In genomic region chr12:2411011-2411410, GRCh38 we compare ENCODE assay signal across 27 cellular contexts.
DNase-seq lines count a peak whose midpoint lies in the region; ATAC-seq and TF ChIP-seq lines count a peak whose summit lies in the region.
"Had no signal": no experiment of that assay in that cellular context is flagged by ENCODE, and none has a peak within 500 bp of the region (broad histone marks: within the 10 kb centered on the region; RNA-seq: fewer than 3 reads in every experiment).

No MANE protein-coding gene starts in this region.

- no peaks in the 10 kb centered on the region for H4K20me1 ChIP-seq in neural progenitor cell (ENCODE audit: low read depth)

- H3K27me3 ChIP-seq in neural progenitor cell: no peaks in the 10 kb centered on the region
- no peaks in the 10 kb centered on the region for H3K27me3 ChIP-seq in stomach smooth muscle (ENCODE audit: control insufficient read depth in 1 of 2, insufficient read depth in 2 of 2, low read length in 2 of 2)
- peaks cover 0 to 25% of the 10 kb centered on the region in 2 experiments for H3K27me3 ChIP-seq in mesenchymal stem cell (ENCODE audit: control insufficient read depth in 1 of 2, insufficient read depth in 1 of 2, low read length in 2 of 2)
- H3K27me3 ChIP-seq: BE2C, SJSA1 had no signal

- no peaks in the 10 kb centered on the region for H3K36me3 Mint-ChIP-seq in neural progenitor cell
- H3K36me3 Mint-ChIP-seq: CD14-positive monocyte; CD8-positive, alpha-beta memory T cell had no signal

- no peaks in the 10 kb centered on the region for H3K79me2 ChIP-seq in neural progenitor cell (ENCODE audit: low read depth)

- no peak overlapping the region for H2BK5ac ChIP-seq in mesenchymal stem cell (ENCODE audit: low read depth, low read length, poor library complexity, severe bottlenecking)

- no peak overlapping the region for H3K4me3 Mint-ChIP-seq in stimulated activated naive CD8-positive, alpha-beta T cell treated with anti-CD3 and anti-CD28 coated beads, Interleukin-15, amount 100 ng/mL, for 72 hours
- peak overlapping the region; percentile 27 for H3K4me3 Mint-ChIP-seq in neural progenitor cell
- H3K4me3 Mint-ChIP-seq: CD14-positive monocyte; CD8-positive, alpha-beta memory T cell had no signal

- peaks cover 13% of the 10 kb centered on the region for H3F3A ChIP-seq in neural progenitor cell (ENCODE audit: low read depth)

- 84% methylated on average over 7 of the region's 7 CpGs for whole genome bisulfite sequencing in mesenchymal stem cell

- no peak overlapping the region for H2BK12ac ChIP-seq in mesenchymal stem cell (ENCODE audit: low read length in 2 of 2)

- no peak overlapping the region for H4K91ac ChIP-seq in mesenchymal stem cell (ENCODE audit: low read length)

- no peak overlapping the region for H4K8ac ChIP-seq in mesenchymal stem cell (ENCODE audit: low read length)

- no peaks in the 10 kb centered on the region for H3K9me3 Mint-ChIP-seq in stimulated activated naive CD8-positive, alpha-beta T cell treated with anti-CD3 and anti-CD28 coated beads, Interleukin-15, amount 100 ng/mL, for 72 hours
- H3K9me3 Mint-ChIP-seq in neural progenitor cell: no peaks in the 10 kb centered on the region
- H3K9me3 Mint-ChIP-seq: CD14-positive monocyte; CD8-positive, alpha-beta memory T cell had no signal

- peak overlapping the region; percentile 27 to 56 for H3K27ac Mint-ChIP-seq in stimulated activated naive CD8-positive, alpha-beta T cell treated with anti-CD3 and anti-CD28 coated beads, Interleukin-15, amount 100 ng/mL, for 72 hours
- no peak overlapping the region for H3K27ac Mint-ChIP-seq in neural progenitor cell
- H3K27ac Mint-ChIP-seq: CD8-positive, alpha-beta memory T cell had no signal

- H3K9me3 ChIP-seq in neural progenitor cell (ENCODE audit: low read depth): no peaks in the 10 kb centered on the region
- H3K9me3 ChIP-seq in stomach smooth muscle (ENCODE audit: control insufficient read depth in 2 of 2, low read length in 2 of 2): no peaks in the 10 kb centered on the region
- H3K9me3 ChIP-seq in mesenchymal stem cell (ENCODE audit: control insufficient read depth, low read length): no peaks in the 10 kb centered on the region
- H3K9me3 ChIP-seq: BE2C, SJSA1 had no signal

- no peak overlapping the region for H3K4me2 ChIP-seq in neural progenitor cell
- H3K4me2 ChIP-seq in mesenchymal stem cell (ENCODE audit: low read length, poor library complexity, severe bottlenecking): no peak overlapping the region

- H3K4me3 ChIP-seq in neural progenitor cell (no peak overlapping the region), stomach smooth muscle (ENCODE audit: low read length in 2 of 2) (no peak overlapping the region), mesenchymal stem cell (ENCODE audit: insufficient read depth in 1 of 2, low read depth in 1 of 2, low read length in 2 of 2) (no peak overlapping the region)
- H3K4me3 ChIP-seq: SJSA1 had no signal

- H3K27ac ChIP-seq in neural progenitor cell (no peak overlapping the region), stomach smooth muscle (ENCODE audit: low read length) (peak overlapping the region; percentile 11), mesenchymal stem cell (ENCODE audit: low read length, poor library complexity, severe bottlenecking) (no peak overlapping the region)
- H3K27ac ChIP-seq: SJSA1 had no signal

- H3K18ac ChIP-seq in mesenchymal stem cell (ENCODE audit: low read depth in 1 of 2, low read length in 2 of 2): no peak overlapping the region

- H3K23ac ChIP-seq in mesenchymal stem cell (ENCODE audit: low read length in 2 of 2): no peak overlapping the region

- no peaks in the 10 kb centered on the region for H3K79me1 ChIP-seq in mesenchymal stem cell (replicated peaks; ENCODE audit: low read length, poor library complexity, severe bottlenecking)

- H2AFZ ChIP-seq in neural progenitor cell (replicated peaks): peak overlapping the region; percentile 13
- H2AFZ ChIP-seq in mesenchymal stem cell (ENCODE audit: low read depth, low read length): no peak overlapping the region

- H3K4me1 ChIP-seq in neural progenitor cell (peaks cover 16% of the 10 kb centered on the region), stomach smooth muscle (ENCODE audit: control insufficient read depth, insufficient read depth, low read length) (peaks cover 26% of the 10 kb centered on the region), mesenchymal stem cell (ENCODE audit: control insufficient read depth, insufficient read depth, low read depth, low read length) (peaks cover 2% of the 10 kb centered on the region)
- H3K4me1 ChIP-seq: SJSA1 had no signal

- no peak overlapping the region for H2BK120ac ChIP-seq in mesenchymal stem cell (ENCODE audit: low read depth, low read length)

- TF ChIP-seq CTCF in neural progenitor cell (IDR thresholded peaks at IDR 0.05): no peak

- H3K9ac ChIP-seq in neural progenitor cell (no peak overlapping the region), stomach smooth muscle (ENCODE audit: low read length in 2 of 2) (no peak overlapping the region), mesenchymal stem cell (ENCODE audit: low read length) (no peak overlapping the region)

- H3K36me3 ChIP-seq in neural progenitor cell: no peaks in the 10 kb centered on the region
- H3K36me3 ChIP-seq in stomach smooth muscle (ENCODE audit: control insufficient read depth in 2 of 2, insufficient read depth in 2 of 2, low read length in 2 of 2): peaks cover 0 to 2% of the 10 kb centered on the region in 2 donors
- no peaks in the 10 kb centered on the region for H3K36me3 ChIP-seq in mesenchymal stem cell (ENCODE audit: control insufficient read depth in 1 of 2, insufficient read depth in 2 of 2, low read depth in 1 of 2, low read length in 2 of 2)
- H3K36me3 ChIP-seq: BE2C, SJSA1 had no signal

- no peaks in the 10 kb centered on the region for H3K4me1 Mint-ChIP-seq in stimulated activated naive CD8-positive, alpha-beta T cell treated with anti-CD3 and anti-CD28 coated beads, Interleukin-15, amount 100 ng/mL, for 72 hours
- peaks cover 18% of the 10 kb centered on the region for H3K4me1 Mint-ChIP-seq in neural progenitor cell
- H3K4me1 Mint-ChIP-seq: CD14-positive monocyte; CD8-positive, alpha-beta memory T cell had no signal

- no peaks in the 10 kb centered on the region for H3K27me3 Mint-ChIP-seq in stimulated activated naive CD8-positive, alpha-beta T cell treated with anti-CD3 and anti-CD28 coated beads, Interleukin-15, amount 100 ng/mL, for 72 hours
- peaks cover 2% of the 10 kb centered on the region for H3K27me3 Mint-ChIP-seq in neural progenitor cell (ENCODE audit: insufficient read depth, low read depth)

- H3K4ac ChIP-seq in mesenchymal stem cell (ENCODE audit: low read depth in 1 of 2, low read length in 2 of 2): no peak overlapping the region

- no peak for DNase-seq in stimulated activated naive CD8-positive, alpha-beta T cell treated with anti-CD3 and anti-CD28 coated beads, Interleukin-15, amount 100 ng/mL, for 72 hours
- no peak for DNase-seq in stimulated activated naive CD8-positive, alpha-beta T cell treated with anti-CD3 and anti-CD28 coated beads, Interleukin-15, Interleukin-2, amounts not matched to agents 100 U/mL and 50 U/mL, for 24 hours
- DNase-seq in neural progenitor cell (ENCODE audit: low spot score): no peak
- no peak for DNase-seq in mesenchymal stem cell
- no peak for DNase-seq in mucosa of gallbladder (ENCODE audit: low spot score)
- DNase-seq in NCI-H2107 (lab: John Stamatoyannopoulos, UW): no peak
- DNase-seq: 8988T; ACHN; BE2C; CD8-positive, alpha-beta memory T cell; DMS 273 treated with DMSO at 0.1 percent for 48 hours; DMS79; EL; GDM1; GOT3; Karpas-422; NCI-H1092; NCI-H1436; NCI-H187 treated with DMSO at 0.1 percent for 48 hours; NCI-H446; NCI-H524 treated with DMSO at 0.1 percent for 48 hours; NCI-H774 had no signal

- no peak overlapping the region for H2BK15ac ChIP-seq in mesenchymal stem cell (ENCODE audit: low read depth, poor library complexity, severe bottlenecking)

- H2AK5ac ChIP-seq in mesenchymal stem cell (ENCODE audit: low read length, severe bottlenecking): no peak overlapping the region

- H3K14ac ChIP-seq in mesenchymal stem cell (ENCODE audit: low read length in 2 of 2): no peak overlapping the region

- ATAC-seq in stimulated activated naive CD8-positive, alpha-beta T cell treated with anti-CD3 and anti-CD28 coated beads, Interleukin-15, amount 100 ng/mL, for 72 hours: no peak
- ATAC-seq in stimulated activated naive CD8-positive, alpha-beta T cell treated with anti-CD3 and anti-CD28 coated beads, Interleukin-15, Interleukin-2, amounts not matched to agents 100 U/mL and 50 U/mL, for 24 hours: no peak
- no peak for ATAC-seq in HG02938 (IDR thresholded peaks at IDR 0.05; ENCODE audit: unreplicated experiment)
- ATAC-seq: HCT116 had no signal
